In the genomic region with DNA sequence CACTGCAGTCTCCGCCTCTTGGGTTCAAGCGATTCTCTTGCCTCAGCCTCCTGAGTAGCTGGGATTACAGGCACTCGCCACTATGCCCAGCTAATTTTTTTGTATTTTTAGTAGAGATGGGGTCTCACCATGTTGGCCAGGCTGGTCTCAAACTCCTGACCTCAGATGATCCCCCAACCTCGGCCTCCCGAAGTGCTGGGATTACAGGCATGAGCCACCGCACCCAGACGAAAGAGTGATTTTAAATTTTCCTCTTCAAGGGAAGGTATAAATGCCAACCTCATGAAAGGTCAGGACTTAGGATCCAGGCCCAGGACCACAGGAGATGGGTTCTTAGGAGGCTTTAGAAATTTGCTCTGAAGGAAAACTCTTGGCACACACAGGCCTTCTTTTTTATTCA, we compare ENCODE assay signal across 2 cellular contexts. TPM values are rescaled to one million over a fixed set of nuclear protein-coding genes. Genes with fewer than 3 reads are reported as not detected.
A peak's percentile ranks its signal among the peaks of the same experiment; 100 is the strongest.
DNase-seq lines count a peak whose midpoint lies in the region; TF ChIP-seq lines count a peak whose summit lies in the region.
"Not testable (repeated sequence)": the region's sequence is repeated elsewhere in the genome, so short reads cannot be mapped to it uniquely, and the experiment has no call there.

No MANE protein-coding gene starts in this region.

- not testable (repeated sequence) for H3K4me3 Mint-ChIP-seq in CD14-positive monocyte; osteocyte (ENCODE audit: unreplicated experiment)

- peak overlapping the region in 6 of 7 donors; percentile 45 to 99 (median 78) for H3K27ac Mint-ChIP-seq in CD14-positive monocyte
- H3K27ac Mint-ChIP-seq in osteocyte (ENCODE audit: unreplicated experiment), result not testable (repeated sequence)

- H3K36me3 Mint-ChIP-seq in CD14-positive monocyte (peaks cover 49 to 57% of the 10 kb centered on the region in 2 donors), osteocyte (ENCODE audit: unreplicated experiment) (peaks cover 50% of the 10 kb centered on the region)

- not testable (repeated sequence) for H3K27me3 Mint-ChIP-seq in CD14-positive monocyte (ENCODE audit: low read depth in 3 of 3); osteocyte (ENCODE audit: unreplicated experiment)

- H3K9me3 Mint-ChIP-seq in CD14-positive monocyte; osteocyte (ENCODE audit: unreplicated experiment): not testable (repeated sequence)

- intact Hi-C loops in CD14-positive monocyte (cut with micrococcal nuclease), result not testable (repeated sequence)

- TF ChIP-seq CTCF in CD14-positive monocyte (IDR thresholded peaks at IDR 0.05); osteocyte (IDR thresholded peaks at IDR 0.05): not testable (repeated sequence)

- H3K4me1 Mint-ChIP-seq in CD14-positive monocyte, result peaks cover 16% of the 10 kb centered on the region
- not testable (repeated sequence) for H3K4me1 Mint-ChIP-seq in osteocyte (ENCODE audit: unreplicated experiment)

- not testable (repeated sequence) for DNase-seq in CD14-positive monocyte (ENCODE audit: low spot score)
- DNase-seq in osteocyte (ENCODE audit: extremely low spot score, unreplicated experiment), result peak; percentile 70

RNA-seq across cellular contexts. Expression of gene METTL6, which starts 16.4 kb away (rescaled TPM):
- 10 to 100 TPM in 1 of 2 donors, 1 to 10 TPM in 1; 9.1 to 15.1 TPM for polyA plus RNA-seq in CD14-positive monocyte
- 20.5 and 23.9 TPM in 2 replicates for total RNA-seq in osteocyte

RNA-seq across cellular contexts. Expression of gene EAF1, which starts 16.4 kb away (rescaled TPM):
- 1 to 10 TPM; 9.0 to 9.1 TPM for polyA plus RNA-seq in CD14-positive monocyte
- 16.0 and 17.8 TPM in 2 replicates for total RNA-seq in osteocyte
